In the genomic region with DNA sequence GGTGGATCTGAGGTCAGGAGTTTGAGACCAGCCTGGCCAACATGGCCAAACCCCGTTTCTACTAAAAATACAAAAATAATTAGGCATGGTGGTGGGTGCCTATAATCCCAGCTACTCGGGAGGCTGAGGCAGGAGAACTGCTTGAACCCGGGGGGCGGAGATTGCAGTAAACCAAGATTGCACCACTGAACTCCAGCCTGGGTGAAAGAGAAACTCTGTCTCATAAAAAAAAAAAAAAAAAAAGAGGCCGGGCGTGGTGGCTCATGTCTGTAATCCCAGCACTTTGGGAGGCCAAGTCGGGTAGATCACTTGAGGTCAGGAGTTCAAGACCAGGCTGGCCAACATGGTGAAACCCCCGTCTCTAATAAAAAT, we compare ENCODE assay signal across 20 cellular contexts. TPM values are rescaled to one million over a fixed set of nuclear protein-coding genes. Genes with fewer than 3 reads are reported as not detected.
"Had no signal": no experiment of that assay in that cellular context is flagged by ENCODE, and none has a peak within 500 bp of the region (broad histone marks: within the 10 kb centered on the region; RNA-seq: fewer than 3 reads in every experiment).

No MANE protein-coding gene starts in this region.

RNA-seq across cellular contexts. Expression of gene C16orf54, which starts 15.5 kb away (rescaled TPM):
- total RNA-seq: endodermal cell, foreskin keratinocyte, kidney epithelial cell, renal cortical epithelial cell had no signal

RNA-seq across cellular contexts. Expression of gene ZG16, which starts 16.8 kb away (rescaled TPM):
- total RNA-seq: dorsolateral prefrontal cortex; endodermal cell; esophagus mucosa; foreskin keratinocyte; gastroesophageal sphincter; heart left ventricle; kidney epithelial cell; left cardiac atrium; left ventricle myocardium inferior; lower lobe of right lung; mesenteric fat pad; mononuclear cell; naive thymus-derived CD4-positive, alpha-beta T cell; osteoblast; psoas muscle; renal cortical epithelial cell; right cardiac atrium; thoracic aorta; ureter; vagina had no signal

RNA-seq across cellular contexts. Expression of gene PRRT2, which starts 50.7 kb away (rescaled TPM):
- total RNA-seq: esophagus mucosa had no signal
